8 cellular contexts compared by ENCODE assay signal in genomic region chr13:19863323-19864017, GRCh38. TPM values are rescaled to one million over a fixed set of nuclear protein-coding genes. Genes with fewer than 3 reads are reported as not detected.
A peak's percentile ranks its signal among the peaks of the same experiment; 100 is the strongest.
DNase-seq lines count a peak whose midpoint lies in the region; ATAC-seq and TF ChIP-seq lines count a peak whose summit lies in the region.

Gene ZMYM5, minus strand, starts transcription at chr13:19863649. Its CDS starts 11,469 bp downstream, at chr13:19852180.

- H3K4me1 ChIP-seq in right lobe of liver = peaks cover 0 to 18% (median 9%) of the 10 kb centered on the region in 4 donors

- H3K4me3 ChIP-seq in dorsolateral prefrontal cortex (peak within 1 kb of the TSS; percentile 60 to 97 (median 90)), right lobe of liver (peak within 1 kb of the TSS; percentile 75 to 87 (median 85))

- peak; percentile 80 for ATAC-seq in GM19395 (IDR thresholded peaks at IDR 0.05; ENCODE audit: unreplicated experiment)
- peak; percentile 81 for ATAC-seq in HG03565 (IDR thresholded peaks at IDR 0.05; ENCODE audit: unreplicated experiment)
- ATAC-seq in right lobe of liver = peak; percentile 92 to 98 (median 94)

- H3K27me3 ChIP-seq in dorsolateral prefrontal cortex (no peaks in the 10 kb centered on the region), right lobe of liver (no peaks in the 10 kb centered on the region)

- intact Hi-C loops in dorsolateral prefrontal cortex (cut with DNase I) = loop anchor here (1.0 to 10.0 kb wide), 6 partner anchors 81 to 231 kb away; partner anchors contain the start of genes MPHOSPH8 (in 2 of the 2), PSPC1 (in 2 of the 2) and ZMYM2 (in 1 of the 2)
- intact Hi-C loops in right lobe of liver (cut with DNase I) = no loop called here

- TF ChIP-seq POLR2A in right lobe of liver (IDR thresholded peaks at IDR 0.05) = peak; percentile 96

- H3K36me3 ChIP-seq in right lobe of liver = no peaks in the 10 kb centered on the region

- DNase-seq in NCI-H82 (lab: John Stamatoyannopoulos, UW) = peak; percentile 100
- peak; percentile 96 to 97 for DNase-seq in activated CD4-positive, alpha-beta T cell treated with anti-CD3 and anti-CD28 coated beads, Interleukin-2, amount 50 U/mL, for 48 hours
- DNase-seq in dorsolateral prefrontal cortex = peak; percentile 96 to 100 (median 99)
- peak; percentile 99 to 100 (median 100) for DNase-seq in right lobe of liver
- peak; percentile 94 for DNase-seq in stimulated activated CD4-positive, alpha-beta T cell treated with anti-CD3 and anti-CD28 coated beads, Interleukin-4, amount 100 ng/mL, for 4 hours

- TF ChIP-seq CTCF in C4-2B (conservative IDR thresholded peaks at IDR 0.05) (no peak), dorsolateral prefrontal cortex (IDR thresholded peaks at IDR 0.05 in 54 of 56, conservative IDR thresholded peaks at IDR 0.05 in 2 of 56; ENCODE audit: low read depth in 1 of 56, partially characterized antibody in 56 of 56) (peak in 23 of 56 donors; percentile 1 to 35 (median 22)), right lobe of liver (IDR thresholded peaks at IDR 0.05) (no peak)

- WGBS in right lobe of liver (ENCODE audit: insufficient coverage, low coverage, low lambda C conversion rate, missing lambda C conversion rate) = no CpG with 5 or more reads among the region's 77 CpGs

- no peaks in the 10 kb centered on the region for H3K9me3 ChIP-seq in right lobe of liver

- H3K27ac ChIP-seq in C4-2B (peak within 1 kb of the TSS; percentile 87), dorsolateral prefrontal cortex (peak within 1 kb of the TSS; percentile 95 to 100 (median 99)), right lobe of liver (peak within 1 kb of the TSS; percentile 95 to 99 (median 97))

RNA-seq across cellular contexts. Expression of gene ZMYM5, which starts in this region (rescaled TPM):
- total RNA-seq in dorsolateral prefrontal cortex (10 to 100 TPM; 12.5 to 32.2 (median 21.1) TPM), right lobe of liver (1 to 10 TPM; 3.8 to 6.9 (median 4.4) TPM)

Comparison
In these comparisons a context has a peak if more than half of its experiments do, and no peak if none do; other contexts are left out.
1. Peak in every context shown above with its lines: DNase-seq, ATAC-seq, H3K4me3 ChIP-seq and H3K27ac ChIP-seq.
2. intact Hi-C loops: an anchor here in dorsolateral prefrontal cortex (1.0 to 10.0 kb wide); none called in right lobe of liver.